ENCODE assay signal across 8 cellular contexts in the genomic region with DNA sequence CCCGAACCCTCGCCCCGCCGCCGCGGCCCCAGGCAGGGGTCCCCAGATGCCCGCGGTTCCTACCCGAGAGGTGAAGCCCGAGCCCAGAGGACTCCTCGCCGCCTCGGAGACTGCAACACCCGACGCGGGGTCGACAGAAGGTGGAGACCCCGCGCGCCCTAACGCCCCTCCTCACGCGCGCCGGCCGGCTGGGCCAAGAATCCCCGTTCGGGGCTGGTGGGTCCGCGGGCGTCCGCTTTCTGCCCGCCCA. TPM values are rescaled to one million over a fixed set of nuclear protein-coding genes. Genes with fewer than 3 reads are reported as not detected.
DNase-seq lines count a peak whose midpoint lies in the region; ATAC-seq and TF ChIP-seq lines count a peak whose summit lies in the region.

No MANE protein-coding gene starts in this region.

- no peak for DNase-seq in CD8-positive, alpha-beta memory T cell
- no peak for DNase-seq in activated naive CD8-positive, alpha-beta T cell treated with anti-CD3 and anti-CD28 coated beads for 36 hours
- peak; percentile 26 for DNase-seq in stomach
- DNase-seq in NCI-H187 treated with DMSO at 0.1 percent for 48 hours (lab: John Stamatoyannopoulos, UW) = no peak
- no peak for DNase-seq in SKM-1 treated with dmso at 0.1 percent for 144 hours (lab: John Stamatoyannopoulos, UW; ENCODE audit: unreplicated experiment)

- POLR2A ChIA-PET in CD8-positive, alpha-beta memory T cell (lab: Charles Lee) = interaction anchor here (1.4 to 1.9 kb wide), 3 partner anchors 68 to 223 kb away, joined by 5 to 7 read pairs (median 6); a partner anchor contains a TSS

- H3K9me3 Mint-ChIP-seq in CD8-positive, alpha-beta memory T cell = peaks cover 0 to 2% (median 0%) of the 10 kb centered on the region in 5 donors
- no peaks in the 10 kb centered on the region for H3K9me3 Mint-ChIP-seq in activated naive CD8-positive, alpha-beta T cell treated with anti-CD3 and anti-CD28 coated beads for 36 hours

- H3K27me3 ChIP-seq in CD8-positive, alpha-beta memory T cell (ENCODE audit: insufficient read depth, low read length, poor library complexity, severe bottlenecking) = no peaks in the 10 kb centered on the region
- H3K27me3 ChIP-seq in iPS-20b (ENCODE audit: insufficient read depth, low read length) (no peaks in the 10 kb centered on the region), stomach (no peaks in the 10 kb centered on the region)

- H3K36me3 Mint-ChIP-seq in CD8-positive, alpha-beta memory T cell = peaks cover 0 to 32% (median 0%) of the 10 kb centered on the region in 3 donors
- peaks cover 21% of the 10 kb centered on the region for H3K36me3 Mint-ChIP-seq in activated naive CD8-positive, alpha-beta T cell treated with anti-CD3 and anti-CD28 coated beads for 36 hours

- TF ChIP-seq EP300 in stomach (IDR thresholded peaks at IDR 0.05) = no peak

- TF ChIP-seq POLR2A in stomach (IDR thresholded peaks at IDR 0.05) = no peak

- H3K9me3 ChIP-seq in CD8-positive, alpha-beta memory T cell (ENCODE audit: low read length) = no peaks in the 10 kb centered on the region
- H3K9me3 ChIP-seq in iPS-20b (ENCODE audit: insufficient read depth, low read depth, low read length) (no peaks in the 10 kb centered on the region), stomach (no peaks in the 10 kb centered on the region)

- H3K4me1 ChIP-seq in CD8-positive, alpha-beta memory T cell (ENCODE audit: insufficient read depth, low read length) = peaks cover 33% of the 10 kb centered on the region
- no peaks in the 10 kb centered on the region for H3K4me1 ChIP-seq in iPS-20b (ENCODE audit: insufficient read depth, low read length)
- peaks cover 18 to 42% (median 29%) of the 10 kb centered on the region in 4 donors for H3K4me1 ChIP-seq in stomach

- no peaks in the 10 kb centered on the region for H3K36me3 ChIP-seq in CD8-positive, alpha-beta memory T cell (ENCODE audit: insufficient read depth, low read length)
- H3K36me3 ChIP-seq in iPS-20b (ENCODE audit: insufficient read depth, low read depth, low read length) (peaks cover 40% of the 10 kb centered on the region), stomach (peaks cover 15 to 34% (median 29%) of the 10 kb centered on the region in 4 donors)

- H3K9ac ChIP-seq in iPS-20b (ENCODE audit: low read depth, low read length) = peak overlapping the region; percentile 97

- H3K4me3 Mint-ChIP-seq in CD8-positive, alpha-beta memory T cell = peak overlapping the region; percentile 88 to 97 (median 91)
- peak overlapping the region; percentile 95 for H3K4me3 Mint-ChIP-seq in activated naive CD8-positive, alpha-beta T cell treated with anti-CD3 and anti-CD28 coated beads for 36 hours

- H3K27ac Mint-ChIP-seq in CD8-positive, alpha-beta memory T cell = peak overlapping the region in 7 of 8 donors; percentile 70 to 97 (median 89)
- peak overlapping the region; percentile 81 for H3K27ac Mint-ChIP-seq in activated naive CD8-positive, alpha-beta T cell treated with anti-CD3 and anti-CD28 coated beads for 36 hours

- CTCF ChIA-PET in CD8-positive, alpha-beta memory T cell (lab: Charles Lee) = interaction anchor here (1.4 kb wide), 1 partner anchor 11 kb away, joined by 7 read pairs; no protein-coding TSS in a partner anchor

- peak in 1 of 7 experiments; percentile 38 for TF ChIP-seq CTCF in stomach (IDR thresholded peaks at IDR 0.05)

- H3K4me1 Mint-ChIP-seq in CD8-positive, alpha-beta memory T cell = peaks cover 27 to 51% (median 45%) of the 10 kb centered on the region in 3 donors
- H3K4me1 Mint-ChIP-seq in activated naive CD8-positive, alpha-beta T cell treated with anti-CD3 and anti-CD28 coated beads for 36 hours = peaks cover 28% of the 10 kb centered on the region

- H3K27ac ChIP-seq in CD8-positive, alpha-beta memory T cell (ENCODE audit: low read depth, low read length) = peak overlapping the region; percentile 85
- H3K27ac ChIP-seq in iPS-20b (ENCODE audit: low read length) (peak overlapping the region; percentile 84), stomach (peak overlapping the region; percentile 98 to 100 (median 100))

- H3K4me3 ChIP-seq in CD8-positive, alpha-beta memory T cell (ENCODE audit: low read length) = peak overlapping the region; percentile 91
- H3K4me3 ChIP-seq in iPS-20b (ENCODE audit: low read length) (peak overlapping the region; percentile 90), stomach (peak overlapping the region; percentile 89 to 99 (median 97))

- ATAC-seq in HG02884 (IDR thresholded peaks at IDR 0.05; ENCODE audit: unreplicated experiment) (peak; percentile 15), GM21576 (IDR thresholded peaks at IDR 0.05; ENCODE audit: unreplicated experiment) (no peak)

- peaks cover 0 to 3% of the 10 kb centered on the region in 2 donors for H3K27me3 Mint-ChIP-seq in CD8-positive, alpha-beta memory T cell
- H3K27me3 Mint-ChIP-seq in activated naive CD8-positive, alpha-beta T cell treated with anti-CD3 and anti-CD28 coated beads for 36 hours = no peaks in the 10 kb centered on the region

- WGBS in stomach, 5 donors = 0 to 1% (median 0%) methylated on average over 6 to 33 of the region's 33 CpGs

- intact Hi-C loops in stomach (cut with DNase I; ENCODE audit: low total_unique reads) = no loop called here

RNA-seq across cellular contexts. Expression of a gene that starts 0.5 kb away (rescaled TPM):
- 100 to 1,000 TPM; 653 to 687 TPM for total RNA-seq in CD8-positive, alpha-beta memory T cell
- polyA plus RNA-seq in CD8-positive, alpha-beta memory T cell = 405 TPM
- 100 to 1,000 TPM; 623 to 655 TPM for total RNA-seq in activated naive CD8-positive, alpha-beta T cell treated with anti-CD3 and anti-CD28 coated beads for 36 hours
- 10 to 100 TPM; 10.7 to 88.1 (median 53.6) TPM for total RNA-seq in stomach
- polyA plus RNA-seq in stomach = 100 to 1,000 TPM in 2 of 3 donors, 10 to 100 TPM in 1; 66.0 to 141 (median 130) TPM

RNA-seq across cellular contexts. Expression of a gene that starts 23.2 kb away (rescaled TPM):
- total RNA-seq in CD8-positive, alpha-beta memory T cell = 100 to 1,000 TPM; 147 to 152 TPM
- polyA plus RNA-seq in CD8-positive, alpha-beta memory T cell = 39.0 TPM
- 100 to 1,000 TPM; 134 to 137 TPM for total RNA-seq in activated naive CD8-positive, alpha-beta T cell treated with anti-CD3 and anti-CD28 coated beads for 36 hours
- total RNA-seq in stomach = 100 to 1,000 TPM in 1 of 5 donors, 10 to 100 TPM in 4; 20.3 to 220 (median 29.2) TPM
- polyA plus RNA-seq in stomach = 10 to 100 TPM; 21.5 to 52.1 (median 37.3) TPM

RNA-seq across cellular contexts. Expression of a gene that starts 27.9 kb away (rescaled TPM):
- 100 to 1,000 TPM; 189 to 200 TPM for total RNA-seq in CD8-positive, alpha-beta memory T cell
- 123 TPM for polyA plus RNA-seq in CD8-positive, alpha-beta memory T cell
- total RNA-seq in activated naive CD8-positive, alpha-beta T cell treated with anti-CD3 and anti-CD28 coated beads for 36 hours = 100 to 1,000 TPM; 245 to 250 TPM
- 100 to 1,000 TPM in 1 of 5 donors, 10 to 100 TPM in 3, 1 to 10 TPM in 1; 8.0 to 217 (median 61.9) TPM for total RNA-seq in stomach
- polyA plus RNA-seq in stomach = 100 to 1,000 TPM; 133 to 405 (median 227) TPM

RNA-seq across cellular contexts. Expression of a gene that starts 50.7 kb away (rescaled TPM):
- total RNA-seq in CD8-positive, alpha-beta memory T cell = 10 to 100 TPM; 75.7 to 84.8 TPM
- polyA plus RNA-seq in CD8-positive, alpha-beta memory T cell = 42.3 TPM
- 10 to 100 TPM; 71.2 to 74.8 TPM for total RNA-seq in activated naive CD8-positive, alpha-beta T cell treated with anti-CD3 and anti-CD28 coated beads for 36 hours
- total RNA-seq in stomach = 100 to 1,000 TPM in 3 of 5 donors, 10 to 100 TPM in 2; 24.1 to 472 (median 150) TPM
- polyA plus RNA-seq in stomach = 100 to 1,000 TPM in 2 of 3 donors, 10 to 100 TPM in 1; 60.5 to 120 (median 117) TPM

Comparison
In these comparisons a context has a peak if more than half of its experiments do, and no peak if none do; other contexts are left out.
1. RNA of a gene that starts 0.5 kb away (total RNA-seq): 653 to 687 TPM in CD8-positive, alpha-beta memory T cell and 623 to 655 TPM in activated naive CD8-positive, alpha-beta T cell treated with anti-CD3 and anti-CD28 coated beads for 36 hours; 10.7 to 88.1 TPM in stomach; every median in the first group is over 4 times any median in the second.
2. Peak in every context shown above with its lines, with median percentiles within 50 percentile points of each other: H3K27ac ChIP-seq and H3K4me3 ChIP-seq.